In the genomic region with DNA sequence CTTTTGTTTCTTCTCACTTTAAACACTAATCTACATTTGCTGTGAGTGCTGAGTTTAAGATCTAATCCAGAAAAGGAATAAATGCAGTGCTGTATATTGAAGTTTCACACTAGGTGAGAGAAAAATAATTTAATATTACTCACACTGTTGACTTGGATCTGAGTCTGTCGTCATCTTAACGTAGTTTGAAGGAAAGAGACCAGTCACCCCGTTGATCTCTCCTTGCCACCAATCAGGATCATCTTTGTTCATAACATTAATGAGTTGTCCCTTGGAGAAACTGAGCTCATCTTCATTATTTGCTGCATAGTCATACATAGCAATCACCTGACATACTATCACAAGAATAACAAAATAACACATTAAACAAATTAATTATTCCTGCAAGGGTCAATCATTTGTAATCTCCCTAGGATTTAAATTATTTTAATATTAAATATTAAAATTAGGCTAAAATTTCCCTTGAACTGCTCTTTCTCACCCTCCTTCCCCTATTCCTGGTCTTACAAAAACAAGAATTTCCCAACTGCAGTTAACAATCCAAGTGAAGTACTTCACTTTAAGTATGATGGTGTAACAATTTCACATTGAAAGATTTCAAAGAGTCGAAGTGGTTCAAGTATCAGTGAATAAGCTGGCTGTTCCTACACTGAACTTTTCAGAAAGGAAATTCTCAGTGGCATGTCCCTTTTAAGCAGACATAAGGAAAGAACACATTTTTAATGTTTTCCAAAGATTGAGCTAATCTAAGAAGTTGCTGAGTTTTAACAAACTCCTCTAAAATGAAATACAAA, we compare ENCODE assay signal across 17 cellular contexts.
"Had no signal": no experiment of that assay in that cellular context is flagged by ENCODE, and none has a peak within 500 bp of the region (broad histone marks: within the 10 kb centered on the region; RNA-seq: fewer than 3 reads in every experiment).

No MANE protein-coding gene starts in this region.

- H3K9me3 Mint-ChIP-seq: activated naive CD4-positive, alpha-beta T cell treated with anti-CD3 and anti-CD28 coated beads for 36 hours; brain; stimulated activated naive B cell treated with anti-CD40 and anti-IgM and Interleukin-4, amounts not matched to agents 10 μg/mL and 1 μg/mL and 100 μg/mL, for 72 hours; T-helper 1 cell treated with Interleukin-12 subunit alpha and Interleukin-12 subunit beta and Interleukin-4 antibody, amounts not matched to agents 30 μg/mL and 1 μg/mL, for 36 hours had no signal

- H3K4me3 ChIP-seq: esophagus squamous epithelium, heart left ventricle, left ventricle myocardium inferior, psoas muscle had no signal

- H3K4me1 ChIP-seq: esophagus squamous epithelium, heart left ventricle, left ventricle myocardium inferior, psoas muscle had no signal

- H3K9me3 ChIP-seq: esophagus squamous epithelium, heart left ventricle, left ventricle myocardium inferior, psoas muscle had no signal

- H3K4me1 Mint-ChIP-seq: stimulated activated naive B cell treated with anti-CD40 and anti-IgM and Interleukin-4, amounts not matched to agents 10 μg/mL and 1 μg/mL and 100 μg/mL, for 72 hours had no signal

- FAIRE-seq: frontal cortex, TTC549 had no signal

- H3K27me3 ChIP-seq: esophagus squamous epithelium, heart left ventricle had no signal

- H3K4me3 Mint-ChIP-seq: activated naive CD4-positive, alpha-beta T cell treated with anti-CD3 and anti-CD28 coated beads for 36 hours; brain; stimulated activated naive B cell treated with anti-CD40 and anti-IgM and Interleukin-4, amounts not matched to agents 10 μg/mL and 1 μg/mL and 100 μg/mL, for 72 hours; T-helper 1 cell treated with Interleukin-12 subunit alpha and Interleukin-12 subunit beta and Interleukin-4 antibody, amounts not matched to agents 30 μg/mL and 1 μg/mL, for 36 hours had no signal

- H3K27me3 Mint-ChIP-seq: brain; stimulated activated naive B cell treated with anti-CD40 and anti-IgM and Interleukin-4, amounts not matched to agents 10 μg/mL and 1 μg/mL and 100 μg/mL, for 72 hours had no signal

- H3K27ac Mint-ChIP-seq: activated naive CD4-positive, alpha-beta T cell treated with anti-CD3 and anti-CD28 coated beads for 36 hours; brain; stimulated activated naive B cell treated with anti-CD40 and anti-IgM and Interleukin-4, amounts not matched to agents 10 μg/mL and 1 μg/mL and 100 μg/mL, for 72 hours; T-helper 1 cell treated with Interleukin-12 subunit alpha and Interleukin-12 subunit beta and Interleukin-4 antibody, amounts not matched to agents 30 μg/mL and 1 μg/mL, for 36 hours had no signal

- DNase-seq: activated CD4-positive, alpha-beta T cell treated with anti-CD3 and anti-CD28 coated beads, Interleukin-2, amount 50 U/mL, for 4 hours; activated naive CD4-positive, alpha-beta T cell treated with anti-CD3 and anti-CD28 coated beads for 36 hours; activated T-cell treated with anti-CD3 and anti-CD28 coated beads, Interleukin-2, amount 50 U/mL, for 48 hours; amniotic stem cell; cerebellar nuclear complex; esophagus squamous epithelium; heart left ventricle; islet precursor cell; left ventricle myocardium inferior; psoas muscle; stimulated activated CD4-positive, alpha-beta T cell treated with anti-CD3 and anti-CD28 coated beads, Interleukin-2, amount 100 ng/mL, for 24 hours; stimulated activated naive B cell treated with anti-CD40 and anti-IgM and Interleukin-4, amounts not matched to agents 10 μg/mL and 1 μg/mL and 100 μg/mL, for 72 hours; trophoblast cell had no signal

- H3K27ac ChIP-seq: esophagus squamous epithelium, heart left ventricle, left ventricle myocardium inferior, psoas muscle had no signal
